1 cellular context compared by ENCODE assay signal in genomic region chr20:38433304-38433972, GRCh38.
TF ChIP-seq lines count a peak whose summit lies in the region.

No MANE protein-coding gene starts in this region.

TF ChIP-seq in endothelial cell of umbilical vein, 7 proteins besides CTCF, POLR2A, EP300 and RAD21 (continued from another document):
- TF ChIP-seq MAX (IDR thresholded peaks at IDR 0.05; ENCODE audit: insufficient read depth, insufficient read length), result no peak
- TF ChIP-seq FOS (IDR thresholded peaks at IDR 0.05; ENCODE audit: borderline replicate concordance, insufficient read depth, low read length), result no peak
- no peak for TF ChIP-seq POLR2AphosphoS5 (IDR thresholded peaks at IDR 0.05; ENCODE audit: insufficient read depth, low read depth, low read length)
- TF ChIP-seq JUN (IDR thresholded peaks at IDR 0.05; ENCODE audit: borderline replicate concordance, insufficient read depth, insufficient read length, low read depth), result no peak
- no peak for TF ChIP-seq MYC (IDR thresholded peaks at IDR 0.05; ENCODE audit: low read depth, low read length)
